Comparison of ENCODE assay signal across 3 cellular contexts in genomic region chr6:149497365-149497764, GRCh38.
A peak's percentile ranks its signal among the peaks of the same experiment; 100 is the strongest.
TF ChIP-seq lines count a peak whose summit lies in the region.

No MANE protein-coding gene starts in this region.

TF ChIP-seq in HepG2, 621 proteins besides CTCF, POLR2A, EP300 and RAD21 (continues in another document):
- TF ChIP-seq FOXP1 (IDR thresholded peaks at IDR 0.05), result no peak
- 0 out of 2 replicates have a peak, but pooled peaks have one; percentile 14 for TF ChIP-seq FOXP1 (CRISPR knock-in tag; IDR thresholded peaks at IDR 0.05)
- peak; percentile 45 for TF ChIP-seq GATAD2A (CRISPR knock-in tag; IDR thresholded peaks at IDR 0.05)
- peak in 1 of 2 experiments; percentile 90; a peak in 2 of 4 replicates for TF ChIP-seq ATF4 (CRISPR knock-in tag; IDR thresholded peaks at IDR 0.05)
- peak; percentile 21 for TF ChIP-seq TEAD3 (CRISPR knock-in tag; optimal IDR thresholded peaks at IDR 0.05; ENCODE audit: borderline replicate concordance)
- TF ChIP-seq HNF4A (CRISPR knock-in tag; IDR thresholded peaks at IDR 0.05), result peak; percentile 18; the same call in 1 of the 2 replicates
- TF ChIP-seq, protein P1, sequence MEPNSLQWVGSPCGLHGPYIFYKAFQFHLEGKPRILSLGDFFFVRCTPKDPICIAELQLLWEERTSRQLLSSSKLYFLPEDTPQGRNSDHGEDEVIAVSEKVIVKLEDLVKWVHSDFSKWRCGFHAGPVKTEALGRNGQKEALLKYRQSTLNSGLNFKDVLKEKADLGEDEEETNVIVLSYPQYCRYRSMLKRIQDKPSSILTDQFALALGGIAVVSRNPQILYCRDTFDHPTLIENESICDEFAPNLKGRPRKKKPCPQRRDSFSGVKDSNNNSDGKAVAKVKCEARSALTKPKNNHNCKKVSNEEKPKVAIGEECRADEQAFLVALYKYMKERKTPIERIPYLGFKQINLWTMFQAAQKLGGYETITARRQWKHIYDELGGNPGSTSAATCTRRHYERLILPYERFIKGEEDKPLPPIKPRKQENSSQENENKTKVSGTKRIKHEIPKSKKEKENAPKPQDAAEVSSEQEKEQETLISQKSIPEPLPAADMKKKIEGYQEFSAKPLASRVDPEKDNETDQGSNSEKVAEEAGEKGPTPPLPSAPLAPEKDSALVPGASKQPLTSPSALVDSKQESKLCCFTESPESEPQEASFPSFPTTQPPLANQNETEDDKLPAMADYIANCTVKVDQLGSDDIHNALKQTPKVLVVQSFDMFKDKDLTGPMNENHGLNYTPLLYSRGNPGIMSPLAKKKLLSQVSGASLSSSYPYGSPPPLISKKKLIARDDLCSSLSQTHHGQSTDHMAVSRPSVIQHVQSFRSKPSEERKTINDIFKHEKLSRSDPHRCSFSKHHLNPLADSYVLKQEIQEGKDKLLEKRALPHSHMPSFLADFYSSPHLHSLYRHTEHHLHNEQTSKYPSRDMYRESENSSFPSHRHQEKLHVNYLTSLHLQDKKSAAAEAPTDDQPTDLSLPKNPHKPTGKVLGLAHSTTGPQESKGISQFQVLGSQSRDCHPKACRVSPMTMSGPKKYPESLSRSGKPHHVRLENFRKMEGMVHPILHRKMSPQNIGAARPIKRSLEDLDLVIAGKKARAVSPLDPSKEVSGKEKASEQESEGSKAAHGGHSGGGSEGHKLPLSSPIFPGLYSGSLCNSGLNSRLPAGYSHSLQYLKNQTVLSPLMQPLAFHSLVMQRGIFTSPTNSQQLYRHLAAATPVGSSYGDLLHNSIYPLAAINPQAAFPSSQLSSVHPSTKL (CRISPR knock-in tag; IDR thresholded peaks at IDR 0.05), result peak; percentile 44; the same call in 1 of the 2 replicates
- TF ChIP-seq FOXA3 (CRISPR knock-in tag; IDR thresholded peaks at IDR 0.05), result peak; percentile 80
- peak; percentile 46; the same call in 1 of the 2 replicates for TF ChIP-seq ATF3 (CRISPR knock-in tag; IDR thresholded peaks at IDR 0.05)
- peak; percentile 85 for TF ChIP-seq CEBPB (IDR thresholded peaks at IDR 0.05; ENCODE audit: borderline replicate concordance, low read depth, low read length)
- no peak for TF ChIP-seq SOX13 (IDR thresholded peaks at IDR 0.05)
- TF ChIP-seq SOX13 (CRISPR knock-in tag; conservative IDR thresholded peaks at IDR 0.05 in 1 of 2, IDR thresholded peaks at IDR 0.05 in 1 of 2), result 0 out of 4 replicates have a peak, but pooled peaks of 1 of the 2 experiments have one; percentile 9
- no peak for TF ChIP-seq FOXA1 (IDR thresholded peaks at IDR 0.05)
- TF ChIP-seq FOXA1 (CRISPR knock-in tag; IDR thresholded peaks at IDR 0.05), result peak; percentile 61; the same call in 1 of the 2 replicates

TF ChIP-seq in WTC11, 78 proteins besides CTCF, POLR2A, EP300 and RAD21:
- TF ChIP-seq RORB (CRISPR knock-in tag; IDR thresholded peaks at IDR 0.05), result no peak
- TF ChIP-seq GABPB1 (CRISPR knock-in tag; IDR thresholded peaks at IDR 0.05), result peak; percentile 77
- no peak for TF ChIP-seq ZBTB21 (CRISPR knock-in tag; IDR thresholded peaks at IDR 0.05; ENCODE audit: borderline replicate concordance)
- no peak for TF ChIP-seq MAX (CRISPR knock-in tag; IDR thresholded peaks at IDR 0.05)

TF ChIP-seq in K562, 482 proteins besides CTCF, POLR2A, EP300 and RAD21:
- TF ChIP-seq ATF3 (IDR thresholded peaks at IDR 0.05) (peak; percentile 48), ATF3 (CRISPR knock-in tag; conservative IDR thresholded peaks at IDR 0.05) (no peak), CEBPG (CRISPR knock-in tag; IDR thresholded peaks at IDR 0.05) (no peak), CEBPG (tag; conservative IDR thresholded peaks at IDR 0.05 in 1 of 2, IDR thresholded peaks at IDR 0.05 in 1 of 2) (peak in 1 of 2 experiments; percentile 42; a peak in 2 of 4 replicates)
- TF ChIP-seq, protein P2, sequence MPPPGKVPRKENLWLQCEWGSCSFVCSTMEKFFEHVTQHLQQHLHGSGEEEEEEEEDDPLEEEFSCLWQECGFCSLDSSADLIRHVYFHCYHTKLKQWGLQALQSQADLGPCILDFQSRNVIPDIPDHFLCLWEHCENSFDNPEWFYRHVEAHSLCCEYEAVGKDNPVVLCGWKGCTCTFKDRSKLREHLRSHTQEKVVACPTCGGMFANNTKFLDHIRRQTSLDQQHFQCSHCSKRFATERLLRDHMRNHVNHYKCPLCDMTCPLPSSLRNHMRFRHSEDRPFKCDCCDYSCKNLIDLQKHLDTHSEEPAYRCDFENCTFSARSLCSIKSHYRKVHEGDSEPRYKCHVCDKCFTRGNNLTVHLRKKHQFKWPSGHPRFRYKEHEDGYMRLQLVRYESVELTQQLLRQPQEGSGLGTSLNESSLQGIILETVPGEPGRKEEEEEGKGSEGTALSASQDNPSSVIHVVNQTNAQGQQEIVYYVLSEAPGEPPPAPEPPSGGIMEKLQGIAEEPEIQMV (tag; conservative IDR thresholded peaks at IDR 0.05; ENCODE audit: low read depth), result no peak
